ENCODE assay signal across 8 cellular contexts in the genomic region with DNA sequence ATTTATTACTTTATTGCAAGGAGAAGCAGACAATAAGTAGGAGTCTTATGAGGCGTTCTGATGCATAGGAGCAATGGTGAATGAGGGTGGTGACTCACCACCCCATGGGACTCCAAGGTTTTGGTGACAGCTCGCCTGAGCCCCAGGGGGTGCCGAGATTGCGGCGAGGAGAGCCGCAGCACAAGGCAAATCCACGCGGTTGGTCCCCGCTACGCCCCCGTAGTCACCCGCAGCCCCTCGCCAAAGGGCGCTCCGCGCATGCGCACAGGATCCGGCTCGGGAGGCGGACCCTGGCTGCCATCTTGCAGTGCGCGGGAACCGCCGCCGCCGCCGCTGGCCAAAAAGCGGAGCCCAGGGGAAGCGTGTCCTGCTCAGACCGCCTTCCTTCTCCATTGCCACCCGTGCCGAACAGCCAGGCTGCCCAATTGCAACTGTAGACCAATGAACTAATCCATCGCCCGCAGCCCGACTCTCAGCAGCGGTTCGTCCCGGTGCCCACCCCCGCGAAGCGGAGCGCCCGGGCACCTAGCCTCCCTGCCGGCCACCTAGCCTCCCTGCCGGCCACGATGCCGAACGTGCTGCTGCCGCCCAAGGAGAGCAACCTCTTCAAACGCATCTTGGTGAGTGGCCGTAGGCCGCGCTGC. TPM values are rescaled to one million over a fixed set of nuclear protein-coding genes. Genes with fewer than 3 reads are reported as not detected.
DNase-seq lines count a peak whose midpoint lies in the region; FAIRE-seq and TF ChIP-seq lines count a peak whose summit lies in the region.

Gene NAA16, plus strand, starts transcription at position 305 of the 644 bp plus-strand sequence. Its CDS starts 262 bp downstream, at position 567.

- H2BK5ac ChIP-seq in H1 (ENCODE audit: low read depth, low read length) (peak within 1 kb of the TSS; percentile 91), mesenchymal stem cell (ENCODE audit: low read depth, low read length, poor library complexity, severe bottlenecking) (peak within 1 kb of the TSS; percentile 69)

- peak within 1 kb of the TSS; percentile 95 to 97 (median 96) for H3K9ac ChIP-seq in H1 (replicated peaks in 1 of 4; ENCODE audit: extremely low read depth in 1 of 4, low read depth in 3 of 4, low read length in 3 of 4)
- H3K9ac ChIP-seq in mesenchymal stem cell (ENCODE audit: low read length), result peak within 1 kb of the TSS; percentile 95

- peak within 1 kb of the TSS; percentile 86 to 98 (median 92) for H3K4me3 ChIP-seq in H1 (ENCODE audit: extremely low read depth in 1 of 4, insufficient read depth in 2 of 4, low read depth in 3 of 4, low read length in 4 of 4)
- H3K4me3 ChIP-seq in mesenchymal stem cell (ENCODE audit: insufficient read depth in 1 of 2, low read depth in 1 of 2, low read length in 2 of 2), result peak within 1 kb of the TSS; percentile 78 to 94

- no peak within 1 kb of the TSS for H2AK5ac ChIP-seq in H1 (ENCODE audit: low read depth, low read length)
- no peak within 1 kb of the TSS for H2AK5ac ChIP-seq in mesenchymal stem cell (ENCODE audit: low read length, severe bottlenecking)

- DNase-seq in COR-L47 (lab: John Stamatoyannopoulos, UW) (peak; percentile 94), GM20000 (ENCODE audit: low spot score) (peak; percentile 95), HT-29 (ENCODE audit: low spot score) (peak; percentile 92), NOMO-1 treated with DMSO at 0.1 percent for 48 hours (lab: John Stamatoyannopoulos, UW; ENCODE audit: unreplicated experiment) (peak; percentile 68), H1 (ENCODE audit: low read depth in 1 of 2, low spot score in 2 of 2) (peak; percentile 75 to 98), mesenchymal stem cell (peak; percentile 88)
- peak; percentile 94 to 95 for DNase-seq in activated CD8-positive, alpha-beta memory T cell treated with anti-CD3 and anti-CD28 coated beads for 4 hours (ENCODE audit: low read depth in 2 of 2)
- DNase-seq in stimulated activated CD8-positive, alpha-beta memory T cell treated with anti-CD3 and anti-CD28 coated beads, Interleukin-12 subunit alpha, Interleukin-12 subunit beta, amount 100 ng/mL, for 24 hours (ENCODE audit: extremely low read depth), result peak; percentile 91

- peak within 1 kb of the TSS; percentile 99 for H4K8ac ChIP-seq in H1 (ENCODE audit: extremely low read depth, insufficient read depth, low read length)
- peak within 1 kb of the TSS; percentile 21 for H4K8ac ChIP-seq in mesenchymal stem cell (ENCODE audit: low read length)

- no peak within 1 kb of the TSS for H2BK120ac ChIP-seq in H1 (replicated peaks; ENCODE audit: low read depth, low read length)
- H2BK120ac ChIP-seq in mesenchymal stem cell (ENCODE audit: low read depth, low read length), result no peak within 1 kb of the TSS

- H3K36me3 ChIP-seq in H1 (ENCODE audit: control insufficient read depth in 2 of 4, insufficient read depth in 4 of 4, low read length in 3 of 4) (no peaks in the 10 kb centered on the region), mesenchymal stem cell (ENCODE audit: control insufficient read depth in 1 of 2, insufficient read depth in 2 of 2, low read depth in 1 of 2, low read length in 2 of 2) (no peaks in the 10 kb centered on the region)

- TF ChIP-seq CTCF in GM20000 (IDR thresholded peaks at IDR 0.05; ENCODE audit: extremely low read depth, missing control alignments) (no peak), H1 (IDR thresholded peaks at IDR 0.05; ENCODE audit: control extremely low read depth in 1 of 3, insufficient read depth in 1 of 3, low read depth in 1 of 3, low read length in 3 of 3) (no peak)

- H4K5ac ChIP-seq in H1 (ENCODE audit: insufficient read length, low read depth, low read length), result peak within 1 kb of the TSS; percentile 95

- H3K23me2 ChIP-seq in H1 (ENCODE audit: low read depth, low read length), result peaks cover 4% of the 10 kb centered on the region; the same call in 1 of the 2 replicates

- TF ChIP-seq POLR2A in H1 (IDR thresholded peaks at IDR 0.05; ENCODE audit: control extremely low read depth in 1 of 2, low read depth in 2 of 2, low read length in 2 of 2), result peak; percentile 63 to 95

- H3K27ac ChIP-seq in H1 (ENCODE audit: low read depth, low read length) (peak within 1 kb of the TSS; percentile 93), mesenchymal stem cell (ENCODE audit: low read length, poor library complexity, severe bottlenecking) (peak within 1 kb of the TSS; percentile 67)

- H3K4ac ChIP-seq in H1 (replicated peaks; ENCODE audit: insufficient read length, low read depth, low read length) (peak within 1 kb of the TSS; percentile 98), mesenchymal stem cell (ENCODE audit: low read depth in 1 of 2, low read length in 2 of 2) (peak within 1 kb of the TSS; percentile 3 to 77)

- H4K91ac ChIP-seq in H1 (replicated peaks; ENCODE audit: insufficient read length, low read length), result peak within 1 kb of the TSS; percentile 95
- no peak within 1 kb of the TSS for H4K91ac ChIP-seq in mesenchymal stem cell (ENCODE audit: low read length)

- peak within 1 kb of the TSS; percentile 61 to 78 for H3K4me2 ChIP-seq in H1 (ENCODE audit: insufficient read depth in 1 of 2, low read depth in 2 of 2, low read length in 2 of 2)
- peak within 1 kb of the TSS; percentile 67 for H3K4me2 ChIP-seq in mesenchymal stem cell (ENCODE audit: low read length, poor library complexity, severe bottlenecking)

- peak in 1 of 2 experiments; percentile 19; a peak in 1 of 3 replicates for TF ChIP-seq EP300 in H1 (IDR thresholded peaks at IDR 0.05; ENCODE audit: borderline replicate concordance in 1 of 2, low read depth in 2 of 2, low read length in 2 of 2)

- H3K18ac ChIP-seq in H1 (ENCODE audit: extremely low read depth, low read length) (peak within 1 kb of the TSS; percentile 86), mesenchymal stem cell (ENCODE audit: low read depth in 1 of 2, low read length in 2 of 2) (peak within 1 kb of the TSS; percentile 62 to 80)

- peaks cover 33 to 50% of the 10 kb centered on the region in 2 experiments for H3K79me2 ChIP-seq in H1 (ENCODE audit: control insufficient read depth in 1 of 2, insufficient read depth in 2 of 2, low read length in 2 of 2)

- no peak for TF ChIP-seq RAD21 in H1 (IDR thresholded peaks at IDR 0.05 in 1 of 2, conservative IDR thresholded peaks at IDR 0.05 in 1 of 2; ENCODE audit: low read depth in 2 of 2, low read length in 2 of 2)

- no peaks in the 10 kb centered on the region for H3K9me3 ChIP-seq in H1 (ENCODE audit: insufficient read depth in 2 of 2, low read depth in 1 of 2, low read length in 1 of 2)
- H3K9me3 ChIP-seq in mesenchymal stem cell (ENCODE audit: control insufficient read depth, low read length), result no peaks in the 10 kb centered on the region

- H3K23ac ChIP-seq in H1 (ENCODE audit: insufficient read length) (no peak within 1 kb of the TSS), mesenchymal stem cell (ENCODE audit: low read length in 2 of 2) (peak within 1 kb of the TSS in 1 of 2 experiments; percentile 50)

- CTCF ChIA-PET in H1 (lab: Charles Lee; ENCODE audit: partially characterized antibody), result interaction anchor here (0.6 kb wide), 1 partner anchor 247 kb away, joined by 3 read pairs; no protein-coding TSS in a partner anchor

- H3K27me3 ChIP-seq in H1 (replicated peaks in 1 of 4; ENCODE audit: control insufficient read depth in 3 of 4, extremely low read depth in 1 of 4, insufficient read depth in 3 of 4, low read length in 3 of 4), result no peaks in the 10 kb centered on the region
- no peaks in the 10 kb centered on the region for H3K27me3 ChIP-seq in mesenchymal stem cell (ENCODE audit: control insufficient read depth in 1 of 2, insufficient read depth in 1 of 2, low read length in 2 of 2)

- H3K4me1 ChIP-seq in H1 (replicated peaks in 1 of 4; ENCODE audit: control insufficient read depth in 3 of 4, insufficient read depth in 4 of 4, low read length in 3 of 4) (peaks cover 2 to 7% (median 4%) of the 10 kb centered on the region in 4 experiments; a peak in 5 of 7 replicates), mesenchymal stem cell (ENCODE audit: control insufficient read depth, insufficient read depth, low read depth, low read length) (peaks cover 12% of the 10 kb centered on the region)

- POLR2A ChIA-PET in H1 (lab: Charles Lee; ENCODE audit: partially characterized antibody), result interaction anchor here (0.8 kb wide), 1 partner anchor 12 kb away, joined by 3 read pairs; no protein-coding TSS in a partner anchor

- peak within 1 kb of the TSS; percentile 92 for H3K14ac ChIP-seq in H1 (ENCODE audit: insufficient read length)
- H3K14ac ChIP-seq in mesenchymal stem cell (ENCODE audit: low read length in 2 of 2), result peak within 1 kb of the TSS in 1 of 2 experiments; percentile 87

- H2BK15ac ChIP-seq in H1 (ENCODE audit: low read length) (no peak within 1 kb of the TSS), mesenchymal stem cell (ENCODE audit: low read depth, poor library complexity, severe bottlenecking) (peak within 1 kb of the TSS; percentile 62)

- H4K20me1 ChIP-seq in H1 (replicated peaks in 1 of 2; ENCODE audit: control insufficient read depth in 1 of 2, insufficient read depth in 2 of 2, low read length in 2 of 2), result peaks cover 17 to 25% of the 10 kb centered on the region in 2 experiments

- peak within 1 kb of the TSS; percentile 86 for H3K56ac ChIP-seq in H1 (replicated peaks; ENCODE audit: insufficient read length, low read depth, low read length)

- no peak for FAIRE-seq in H1 (lab: Jason Lieb, UNC)

- H3K79me1 ChIP-seq in H1 (ENCODE audit: low read depth, low read length), result no peaks in the 10 kb centered on the region; the same call in 1 of the 2 replicates
- no peaks in the 10 kb centered on the region for H3K79me1 ChIP-seq in mesenchymal stem cell (replicated peaks; ENCODE audit: low read length, poor library complexity, severe bottlenecking)

- no peak within 1 kb of the TSS for H2BK20ac ChIP-seq in H1 (ENCODE audit: low read length)

- WGBS in H1 (ENCODE audit: extremely low coverage in 1 of 2, insufficient coverage in 1 of 2, insufficient read length in 1 of 2, insufficient replicate concordance in 2 of 2, low coverage in 1 of 2, low lambda C conversion rate in 2 of 2, missing lambda C conversion rate in 1 of 2), 2 experiments, result 2% methylated on average over 53 of the region's 53 CpGs; no CpG with 5 or more reads in 1 of the 2 experiments
- under 1% methylated on average over 50 of the region's 53 CpGs for WGBS in mesenchymal stem cell

- H2BK12ac ChIP-seq in H1 (ENCODE audit: low read depth, low read length) (peak within 1 kb of the TSS; percentile 63; the same call in 1 of the 2 replicates), mesenchymal stem cell (ENCODE audit: low read length in 2 of 2) (no peak within 1 kb of the TSS)

- H2AFZ ChIP-seq in H1 (ENCODE audit: low read length) (peak within 1 kb of the TSS; percentile 68), mesenchymal stem cell (ENCODE audit: low read depth, low read length) (peak within 1 kb of the TSS; percentile 79)

RNA-seq across cellular contexts. Expression of gene NAA16, which starts in this region (rescaled TPM):
- total RNA-seq in HT-29 (2014; rRNA removed; shearing (Covaris generic)), result 8.0 and 10.9 TPM in 2 replicates
- 38.6 and 40.0 TPM in 2 replicates for total RNA-seq in H1 (2021; fragmentation: NEBNext Ultra II Directional; extraction: Animal tissue kit (Norgen Biotek cat#: 25700))
- polyA plus RNA-seq in H1 (2011; rRNA removed), result 9.1 and 11.4 TPM in 2 replicates
- polyA plus RNA-seq in H1 (2011; cell fraction: cytosol; rRNA removed), result 17.3 TPM
- 18.4 TPM for polyA plus RNA-seq in H1 (2011; cell fraction: nucleus; rRNA removed)
- 12.4 to 26.3 TPM (median 15.5 TPM) in 4 replicates for polyA plus RNA-seq in H1 (2012, experiment 1 of 2)
- polyA plus RNA-seq in H1 (2012, experiment 2 of 2), result 5.5 TPM
- polyA plus RNA-seq in H1 (2013, experiment 1 of 2), result 40.3 TPM
- 38.9 TPM for polyA plus RNA-seq in H1 (2013, experiment 2 of 2)
- 15.0 and 27.6 TPM in 2 replicates for polyA minus RNA-seq in H1 (2011; rRNA and poly(A)+ RNA removed)
- polyA minus RNA-seq in H1 (2011; cell fraction: cytosol; rRNA and poly(A)+ RNA removed), result 17.0 TPM
- 52.5 TPM for polyA minus RNA-seq in H1 (2011; cell fraction: nucleus; rRNA and poly(A)+ RNA removed)
- polyA plus RNA-seq in mesenchymal stem cell (2013, experiment 1 of 2), result 12.1 TPM
- polyA plus RNA-seq in mesenchymal stem cell (2013, experiment 2 of 2), result 10.4 TPM

Comparison
In these comparisons a context has a peak if more than half of its experiments do, and no peak if none do; other contexts are left out.
1. Peak in every context shown above with its lines: DNase-seq, H3K4me3 ChIP-seq and H3K27ac ChIP-seq.